8 cellular contexts compared by ENCODE assay signal in the genomic region with DNA sequence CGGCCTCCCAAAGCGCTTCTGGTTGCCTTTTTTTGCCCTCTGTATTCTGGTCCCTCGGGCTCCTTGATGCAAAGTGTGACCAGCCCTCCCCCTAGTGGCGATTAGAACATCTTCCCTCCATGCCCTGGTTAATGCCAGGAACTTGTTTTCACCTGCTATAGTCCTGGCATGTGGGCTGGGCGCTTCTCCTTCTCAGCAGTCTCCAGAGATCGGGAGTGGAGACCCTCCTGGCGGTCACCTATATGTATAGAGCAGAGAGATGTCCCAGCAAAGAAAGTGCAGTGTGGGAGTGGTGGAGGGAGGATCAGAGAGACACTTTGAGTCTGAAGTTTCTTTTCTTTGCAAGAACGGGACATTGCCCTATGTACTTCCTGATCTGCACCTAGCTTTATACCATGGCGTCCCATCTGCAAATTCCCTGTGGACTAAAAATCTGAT.
DNase-seq lines count a peak whose midpoint lies in the region; ATAC-seq and TF ChIP-seq lines count a peak whose summit lies in the region.

No MANE protein-coding gene starts in this region.

- ATAC-seq in HG03520 (IDR thresholded peaks at IDR 0.05; ENCODE audit: unreplicated experiment): peak; percentile 98

- no peak overlapping the region for H3K27ac ChIP-seq in neutrophil

- TF ChIP-seq CTCF in GM20000 (IDR thresholded peaks at IDR 0.05; ENCODE audit: extremely low read depth, missing control alignments) (peak; percentile 74), fibroblast of mammary gland (conservative IDR thresholded peaks at IDR 0.05; ENCODE audit: control insufficient read depth, insufficient read depth, low read depth, low read length) (peak; percentile 70), neutrophil (IDR thresholded peaks at IDR 0.05) (peak; percentile 46)

- H3K36me3 ChIP-seq in neutrophil: no peaks in the 10 kb centered on the region

- H3K9me3 ChIP-seq in neutrophil: no peaks in the 10 kb centered on the region

- peak; percentile 96 for DNase-seq in DMS53 (lab: John Stamatoyannopoulos, UW)
- peak; percentile 62 for DNase-seq in GM20000 (ENCODE audit: low spot score)
- DNase-seq in NCI-H82 treated with DMSO at 0.1 percent for 48 hours (lab: John Stamatoyannopoulos, UW; ENCODE audit: unreplicated experiment): peak; percentile 18
- peak; percentile 26 for DNase-seq in activated T-cell treated with anti-CD3 and anti-CD28 coated beads for 1 hour (ENCODE audit: low read depth)
- DNase-seq in fibroblast of mammary gland (ENCODE audit: low read depth): peak; percentile 70
- peak; percentile 52 for DNase-seq in ureter (ENCODE audit: low spot score)

- H3K27me3 ChIP-seq in neutrophil: peaks cover 29% of the 10 kb centered on the region

- no peak overlapping the region for H3K4me3 ChIP-seq in fibroblast of mammary gland (ENCODE audit: control insufficient read depth, low read depth, low read length)
- H3K4me3 ChIP-seq in neutrophil (ENCODE audit: low read depth in 1 of 2, low read length in 1 of 2): no peak overlapping the region

- H3K4me1 ChIP-seq in neutrophil (ENCODE audit: control insufficient read depth in 1 of 2, insufficient read depth in 1 of 2, low read depth in 1 of 2, low read length in 1 of 2): no peaks in the 10 kb centered on the region

Comparison
In these comparisons a context has a peak if more than half of its experiments do, and no peak if none do; other contexts are left out.
1. DNase-seq: peak in every context shown above with its lines; median percentile 96 in DMS53; 70 in fibroblast of mammary gland; 62 in GM20000; 52 in ureter; 26 in activated T-cell treated with anti-CD3 and anti-CD28 coated beads for 1 hour; 18 in NCI-H82 treated with DMSO at 0.1 percent for 48 hours.